8 cellular contexts compared by ENCODE assay signal in the genomic region with DNA sequence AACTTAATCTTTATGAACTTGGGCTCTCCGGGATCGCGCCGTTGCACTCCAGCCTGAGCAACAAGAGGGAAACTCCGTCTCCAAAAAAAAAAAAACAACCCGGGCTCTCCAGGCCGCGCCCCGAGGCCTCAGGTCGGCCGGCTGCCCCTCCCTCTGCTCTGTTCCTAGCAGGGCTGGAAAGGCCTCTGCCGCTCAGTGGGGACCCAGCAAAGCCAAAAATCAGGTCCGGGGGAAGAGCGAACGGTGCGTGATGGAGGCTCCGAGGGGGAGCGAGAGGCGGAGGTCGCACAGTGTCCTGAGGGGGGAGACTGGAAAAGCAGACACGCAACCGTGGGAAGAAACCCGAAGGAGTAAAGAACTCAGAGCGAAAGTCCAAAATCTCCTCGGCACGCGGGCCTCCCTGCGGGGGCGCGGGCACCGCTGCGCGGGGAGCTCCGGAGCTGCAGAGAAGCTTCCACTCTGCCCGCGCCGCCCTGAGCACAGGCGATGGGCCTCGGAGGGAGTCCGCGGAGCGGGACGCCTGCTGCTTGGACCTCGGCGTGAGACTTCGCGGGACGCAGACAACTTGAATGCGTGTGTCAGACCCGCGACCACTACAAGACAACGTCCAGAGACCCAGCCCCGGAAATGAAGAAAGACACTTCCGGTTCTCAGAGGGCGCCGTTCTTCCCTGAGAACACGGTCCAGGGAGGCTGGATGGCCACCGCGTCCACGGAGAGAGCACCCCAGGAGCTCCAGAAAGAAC.
A peak's percentile ranks its signal among the peaks of the same experiment; 100 is the strongest.
DNase-seq lines count a peak whose midpoint lies in the region; ATAC-seq and TF ChIP-seq lines count a peak whose summit lies in the region.

No MANE protein-coding gene starts in this region.

- H3K4me1 ChIP-seq in skeletal muscle tissue (ENCODE audit: control insufficient read depth in 3 of 3, insufficient read depth in 3 of 3, low read length in 3 of 3) = peaks cover 0 to 6% (median 2%) of the 10 kb centered on the region in 3 donors

- H3K36me3 Mint-ChIP-seq in activated naive CD8-positive, alpha-beta T cell treated with anti-CD3 and anti-CD28 coated beads, Interleukin-2, amount 50 U/mL, for 24 hours (ENCODE audit: low read depth) = no peaks in the 10 kb centered on the region

- H3K4me1 Mint-ChIP-seq in activated naive CD8-positive, alpha-beta T cell treated with anti-CD3 and anti-CD28 coated beads, Interleukin-2, amount 50 U/mL, for 24 hours = peaks cover 5% of the 10 kb centered on the region

- H3K27me3 ChIP-seq in skeletal muscle tissue (ENCODE audit: control insufficient read depth in 3 of 3, insufficient read depth in 3 of 3, low read length in 3 of 3) = peaks cover 0 to 9% (median 0%) of the 10 kb centered on the region in 3 donors

- peaks cover 0 to 4% (median 3%) of the 10 kb centered on the region in 3 donors for H3K9me3 ChIP-seq in skeletal muscle tissue (ENCODE audit: control insufficient read depth in 3 of 3, low read length in 3 of 3)

- no peak for ATAC-seq in activated naive CD8-positive, alpha-beta T cell treated with anti-CD3 and anti-CD28 coated beads, Interleukin-2, amount 50 U/mL, for 24 hours

- H3K9ac ChIP-seq in skeletal muscle tissue (ENCODE audit: low read depth in 1 of 3, low read length in 3 of 3) = peak overlapping the region; percentile 33 to 60 (median 57)

- H3K4me3 Mint-ChIP-seq in activated naive CD8-positive, alpha-beta T cell treated with anti-CD3 and anti-CD28 coated beads, Interleukin-2, amount 50 U/mL, for 24 hours = peak overlapping the region; percentile 54

- no peak overlapping the region for H3K27ac Mint-ChIP-seq in activated naive CD8-positive, alpha-beta T cell treated with anti-CD3 and anti-CD28 coated beads, Interleukin-2, amount 50 U/mL, for 24 hours

- CTCF ChIA-PET in HEK293T (lab: Yijun Ruan, JAX) = no interaction called here

- no peaks in the 10 kb centered on the region for H3K36me3 ChIP-seq in skeletal muscle tissue (ENCODE audit: control insufficient read depth in 3 of 3, insufficient read depth in 3 of 3, low read length in 3 of 3)

- POLR2A ChIA-PET in HEK293T (lab: Yijun Ruan, JAX) = no interaction called here

- peaks cover 7% of the 10 kb centered on the region for H3K9me3 Mint-ChIP-seq in activated naive CD8-positive, alpha-beta T cell treated with anti-CD3 and anti-CD28 coated beads, Interleukin-2, amount 50 U/mL, for 24 hours

- peak overlapping the region; percentile 63 to 72 (median 71) for H3K4me3 ChIP-seq in skeletal muscle tissue (ENCODE audit: low read length in 3 of 3)

- DNase-seq in DMS153 treated with DMSO at 0.1 percent for 48 hours (lab: John Stamatoyannopoulos, UW; ENCODE audit: unreplicated experiment) (peak; percentile 5), DMS153 (lab: John Stamatoyannopoulos, UW) (no peak), iPS-NIHi7 (ENCODE audit: extremely low spot score) (peak; percentile 73), NCI-H526 (lab: John Stamatoyannopoulos, UW) (no peak), HCEC 1CT (no peak), HEK293T (ENCODE audit: extremely low spot score) (no peak)
- no peak for DNase-seq in activated naive CD8-positive, alpha-beta T cell treated with anti-CD3 and anti-CD28 coated beads, Interleukin-2, amount 50 U/mL, for 24 hours

- H3K27ac ChIP-seq in skeletal muscle tissue (ENCODE audit: low read depth, low read length) = no peak overlapping the region

- peaks cover 16% of the 10 kb centered on the region for H3K27me3 Mint-ChIP-seq in activated naive CD8-positive, alpha-beta T cell treated with anti-CD3 and anti-CD28 coated beads, Interleukin-2, amount 50 U/mL, for 24 hours

TF ChIP-seq in HEK293T, 16 proteins besides CTCF, POLR2A, EP300 and RAD21:
- no peak for TF ChIP-seq SP1 (IDR thresholded peaks at IDR 0.05)
- no peak for TF ChIP-seq ZNF384 (IDR thresholded peaks at IDR 0.05)
- TF ChIP-seq ARNT (IDR thresholded peaks at IDR 0.05) = no peak
- TF ChIP-seq FOXK2 (IDR thresholded peaks at IDR 0.05) = no peak
- no peak for TF ChIP-seq SUZ12 (IDR thresholded peaks at IDR 0.05)
- TF ChIP-seq ELF4 (IDR thresholded peaks at IDR 0.05) = no peak
- TF ChIP-seq, protein P1, sequence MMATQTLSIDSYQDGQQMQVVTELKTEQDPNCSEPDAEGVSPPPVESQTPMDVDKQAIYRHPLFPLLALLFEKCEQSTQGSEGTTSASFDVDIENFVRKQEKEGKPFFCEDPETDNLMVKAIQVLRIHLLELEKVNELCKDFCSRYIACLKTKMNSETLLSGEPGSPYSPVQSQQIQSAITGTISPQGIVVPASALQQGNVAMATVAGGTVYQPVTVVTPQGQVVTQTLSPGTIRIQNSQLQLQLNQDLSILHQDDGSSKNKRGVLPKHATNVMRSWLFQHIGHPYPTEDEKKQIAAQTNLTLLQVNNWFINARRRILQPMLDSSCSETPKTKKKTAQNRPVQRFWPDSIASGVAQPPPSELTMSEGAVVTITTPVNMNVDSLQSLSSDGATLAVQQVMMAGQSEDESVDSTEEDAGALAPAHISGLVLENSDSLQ (IDR thresholded peaks at IDR 0.05) = no peak
- TF ChIP-seq BHLHE40 (IDR thresholded peaks at IDR 0.05; ENCODE audit: borderline replicate concordance) = no peak
- TF ChIP-seq HDGF (IDR thresholded peaks at IDR 0.05; ENCODE audit: borderline replicate concordance) = no peak
- no peak for TF ChIP-seq FOXA1 (IDR thresholded peaks at IDR 0.05)
TF ChIP-seq in HEK293T: peak in this region for 0.

Comparison
In these comparisons a context has a peak if more than half of its experiments do, and no peak if none do; other contexts are left out.
1. DNase-seq: peak in DMS153 treated with DMSO at 0.1 percent for 48 hours (single experiment) and iPS-NIHi7 (single experiment); none in DMS153 (single experiment), activated naive CD8-positive, alpha-beta T cell treated with anti-CD3 and anti-CD28 coated beads, Interleukin-2, amount 50 U/mL, for 24 hours (single experiment), NCI-H526 (0 of 2), HCEC 1CT (single experiment) and HEK293T (single experiment).